9 cellular contexts compared by ENCODE assay signal in genomic region chr5:131496400-131496713, GRCh38.
DNase-seq lines count a peak whose midpoint lies in the region; ATAC-seq and TF ChIP-seq lines count a peak whose summit lies in the region.
"Had no signal": no experiment of that assay in that cellular context is flagged by ENCODE, and none has a peak within 500 bp of the region (broad histone marks: within the 10 kb centered on the region; RNA-seq: fewer than 3 reads in every experiment).

No MANE protein-coding gene starts in this region.

- H3K4me2 ChIP-seq in smooth muscle cell: no peak overlapping the region

- no peak overlapping the region for H2AFZ ChIP-seq in smooth muscle cell (ENCODE audit: low read depth)

- H3K4me3 ChIP-seq in smooth muscle cell: no peak overlapping the region

- no peak overlapping the region for H3K9ac ChIP-seq in smooth muscle cell (ENCODE audit: low read depth)

- H3K27me3 Mint-ChIP-seq in naive thymus-derived CD8-positive, alpha-beta T cell: no peaks in the 10 kb centered on the region

- H3K27ac Mint-ChIP-seq in naive thymus-derived CD8-positive, alpha-beta T cell: peak overlapping the region in 5 of 10 donors; percentile 2 to 82 (median 32)

- DNase-seq in CD1c-positive myeloid dendritic cell (ENCODE audit: extremely low spot score) (peak; percentile 56), NOMO-1 treated with DMSO at 0.1 percent for 48 hours (lab: John Stamatoyannopoulos, UW; ENCODE audit: unreplicated experiment) (peak; percentile 93), NCI-H82 treated with DMSO at 0.1 percent for 48 hours (lab: John Stamatoyannopoulos, UW; ENCODE audit: unreplicated experiment) (no peak), smooth muscle cell (lab: John Stamatoyannopoulos, UW; ENCODE audit: unreplicated experiment) (no peak), putamen (ENCODE audit: low spot score) (no peak)
- no peak for DNase-seq in naive thymus-derived CD8-positive, alpha-beta T cell
- DNase-seq: erythroblast had no signal

- H3K4me3 Mint-ChIP-seq in naive thymus-derived CD8-positive, alpha-beta T cell: no peak overlapping the region

- H3K4me1 ChIP-seq in smooth muscle cell (ENCODE audit: low read depth): no peaks in the 10 kb centered on the region

- POLR2A ChIA-PET in naive thymus-derived CD8-positive, alpha-beta T cell (lab: Charles Lee): interaction anchor here (0.6 to 0.7 kb wide), 2 partner anchors 13 to 1624 kb away, joined by 3 to 4 read pairs; no protein-coding TSS in a partner anchor

- H4K20me1 ChIP-seq in smooth muscle cell (ENCODE audit: low read depth): no peaks in the 10 kb centered on the region

- 95% methylated on average over 1 of the region's 1 CpG for WGBS in smooth muscle cell (ENCODE audit: low lambda C conversion rate)

- no peak for TF ChIP-seq CTCF in smooth muscle cell (IDR thresholded peaks at IDR 0.05; ENCODE audit: borderline replicate concordance, insufficient read depth, poor library complexity, severe bottlenecking)

- H3K9me3 Mint-ChIP-seq in naive thymus-derived CD8-positive, alpha-beta T cell: no peaks in the 10 kb centered on the region

- no peak overlapping the region for H3K27ac ChIP-seq in smooth muscle cell (ENCODE audit: low read depth)

- ATAC-seq in GM18868 (IDR thresholded peaks at IDR 0.05; ENCODE audit: unreplicated experiment) (peak; percentile 97), HG02870 (IDR thresholded peaks at IDR 0.05; ENCODE audit: unreplicated experiment) (peak; percentile 94)
- ATAC-seq in naive thymus-derived CD8-positive, alpha-beta T cell: no peak

- H3K79me2 ChIP-seq in smooth muscle cell (ENCODE audit: low read depth): no peaks in the 10 kb centered on the region

- peaks cover 15 to 35% (median 25%) of the 10 kb centered on the region in 4 donors for H3K4me1 Mint-ChIP-seq in naive thymus-derived CD8-positive, alpha-beta T cell

- H3K36me3 ChIP-seq in smooth muscle cell (ENCODE audit: low read depth): no peaks in the 10 kb centered on the region

- H3F3A ChIP-seq in smooth muscle cell (ENCODE audit: low read depth): no peaks in the 10 kb centered on the region

- H3K36me3 Mint-ChIP-seq in naive thymus-derived CD8-positive, alpha-beta T cell: peaks cover 23 to 88% (median 49%) of the 10 kb centered on the region in 3 donors

- H3K27me3 ChIP-seq in smooth muscle cell (ENCODE audit: low read depth): no peaks in the 10 kb centered on the region

- no peaks in the 10 kb centered on the region for H3K9me3 ChIP-seq in smooth muscle cell (replicated peaks; ENCODE audit: low read depth)

Comparison
In these comparisons a context has a peak if more than half of its experiments do, and no peak if none do; other contexts are left out.
1. DNase-seq: peak in CD1c-positive myeloid dendritic cell (single experiment) and NOMO-1 treated with DMSO at 0.1 percent for 48 hours (single experiment); none in NCI-H82 treated with DMSO at 0.1 percent for 48 hours (single experiment), smooth muscle cell (single experiment), putamen (single experiment) and naive thymus-derived CD8-positive, alpha-beta T cell (0 of 10).
2. ATAC-seq: peak in GM18868 (single experiment) and HG02870 (single experiment); none in naive thymus-derived CD8-positive, alpha-beta T cell (0 of 2).